Comparison of ENCODE assay signal across 2 cellular contexts in the genomic region with DNA sequence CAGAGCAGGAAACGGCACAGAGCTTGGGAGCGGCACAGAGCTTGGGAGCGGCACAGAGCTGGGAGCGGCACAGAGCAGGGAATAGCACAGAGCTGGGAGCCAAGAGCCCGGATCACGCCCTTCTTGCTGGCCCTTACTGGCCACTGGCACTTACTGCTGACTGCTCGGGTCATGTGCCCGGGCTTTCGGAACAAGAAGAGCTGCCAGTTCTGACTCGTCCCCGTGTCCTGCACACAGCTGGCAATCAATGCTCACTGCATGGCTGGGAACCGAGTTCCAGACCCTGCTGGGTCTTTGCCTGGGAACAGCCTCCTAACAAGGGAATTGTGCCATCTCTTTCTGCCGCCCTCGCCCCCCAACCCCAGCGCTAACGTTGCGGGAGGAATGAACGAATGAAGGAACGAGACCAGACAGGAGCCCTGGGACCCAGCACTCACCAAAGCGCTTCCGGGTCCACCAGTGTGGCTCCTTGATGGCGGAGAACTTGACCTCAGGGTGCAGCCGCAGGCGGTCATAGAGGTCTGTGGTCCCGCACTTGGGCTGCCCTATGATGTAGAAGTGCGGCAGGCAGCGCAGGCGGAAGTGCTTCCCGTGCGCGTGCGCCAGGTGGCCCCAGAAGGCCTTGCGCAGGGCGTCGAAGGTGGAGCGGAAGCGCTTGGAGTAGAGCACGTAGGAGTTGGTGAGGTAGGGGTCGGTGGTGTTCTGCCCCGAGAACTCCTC.
TF ChIP-seq lines count a peak whose summit lies in the region.

No MANE protein-coding gene starts in this region.

TF ChIP-seq in K562, 482 proteins besides CTCF, POLR2A, EP300 and RAD21 (continues in another document):
- TF ChIP-seq NR2C2 (CRISPR knock-in tag; IDR thresholded peaks at IDR 0.05) (no peak), NR2C2 (tag; IDR thresholded peaks at IDR 0.05) (peak; percentile 16; the same call in 1 of the 2 replicates), SAP30 (IDR thresholded peaks at IDR 0.05; ENCODE audit: borderline replicate concordance, insufficient read depth, low read depth, low read length, poor library complexity, severe bottlenecking) (no peak), HMG20A (CRISPR knock-in tag; conservative IDR thresholded peaks at IDR 0.05) (no peak), EHMT2 (IDR thresholded peaks at IDR 0.05) (no peak), KLF1 (tag; IDR thresholded peaks at IDR 0.05) (no peak), ZFPM2 (CRISPR knock-in tag; IDR thresholded peaks at IDR 0.05) (no peak), CUX1 (CRISPR knock-in tag; IDR thresholded peaks at IDR 0.05) (no peak), ZNF76 (CRISPR knock-in tag; IDR thresholded peaks at IDR 0.05; ENCODE audit: borderline replicate concordance) (no peak), MAZ (CRISPR knock-in tag; conservative IDR thresholded peaks at IDR 0.05 in 1 of 2, IDR thresholded peaks at IDR 0.05 in 1 of 2) (no peak), U2AF1 (optimal IDR thresholded peaks at IDR 0.05; ENCODE audit: low read depth, low read length) (no peak), ZHX1 (conservative IDR thresholded peaks at IDR 0.05; ENCODE audit: low read length) (no peak), BHLHE40 (IDR thresholded peaks at IDR 0.05; ENCODE audit: low read length) (no peak), L3MBTL2 (IDR thresholded peaks at IDR 0.05) (peak; percentile 45; the same call in 1 of the 2 replicates), MEIS2 (IDR thresholded peaks at IDR 0.05; ENCODE audit: partially characterized antibody) (no peak)

TF ChIP-seq in liver, 16 proteins besides CTCF, POLR2A, EP300 and RAD21:
- TF ChIP-seq HNF4A (conservative IDR thresholded peaks at IDR 0.05) (peak in 1 of 2 donors; percentile 11), GABPA (IDR thresholded peaks at IDR 0.05 in 1 of 2, conservative IDR thresholded peaks at IDR 0.05 in 1 of 2) (peak in 1 of 2 donors; percentile 29), RXRA (IDR thresholded peaks at IDR 0.05) (peak in 1 of 2 donors; percentile 28), FOXA1 (IDR thresholded peaks at IDR 0.05) (no peak)
